10 cellular contexts compared by ENCODE assay signal in the genomic region with DNA sequence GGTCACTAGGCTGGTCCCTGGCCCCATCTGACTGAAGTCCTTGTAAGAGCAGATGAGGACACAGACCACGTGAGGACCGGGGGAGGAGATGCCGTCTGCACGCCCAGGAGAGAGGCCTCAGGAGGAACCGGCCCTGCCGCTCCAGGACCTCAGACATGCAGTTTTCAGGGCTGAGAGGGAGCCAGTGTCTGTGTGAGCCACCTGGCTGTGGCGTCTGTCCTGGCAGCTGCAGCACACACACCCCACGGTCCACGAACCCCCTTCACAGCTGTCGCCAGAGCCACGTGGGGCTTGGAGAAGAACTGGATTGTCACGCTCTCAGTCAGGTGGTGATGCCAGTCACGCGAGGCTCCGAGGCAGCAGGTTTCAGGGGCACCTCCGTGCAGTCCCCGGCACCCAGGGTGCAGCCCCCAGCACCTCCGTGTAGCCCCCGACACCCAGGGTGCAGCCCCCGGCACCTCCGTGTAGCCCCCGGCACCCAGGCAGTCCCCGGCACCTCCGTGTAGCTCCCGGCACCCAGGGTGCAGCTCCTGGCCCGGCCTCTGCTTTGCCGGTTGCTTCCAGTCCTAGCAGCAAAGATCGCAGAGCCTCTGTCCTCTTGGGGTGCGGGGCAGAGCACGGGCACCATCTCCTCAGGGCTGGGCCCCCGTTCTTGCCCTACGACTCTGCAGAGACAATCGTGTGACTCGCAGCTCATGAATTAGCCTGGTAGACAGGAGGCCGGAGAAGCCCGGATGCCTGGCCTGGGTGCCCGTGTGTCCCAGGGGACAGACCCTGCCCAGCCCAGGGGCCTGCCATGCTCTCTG. TPM values are rescaled to one million over a fixed set of nuclear protein-coding genes. Genes with fewer than 3 reads are reported as not detected.
A peak's percentile ranks its signal among the peaks of the same experiment; 100 is the strongest.
DNase-seq lines count a peak whose midpoint lies in the region; ATAC-seq, FAIRE-seq and TF ChIP-seq lines count a peak whose summit lies in the region.
"Had no signal": no experiment of that assay in that cellular context is flagged by ENCODE, and none has a peak within 500 bp of the region (broad histone marks: within the 10 kb centered on the region; RNA-seq: fewer than 3 reads in every experiment).

No MANE protein-coding gene starts in this region.

- DNase-seq in cardiac muscle cell (ENCODE audit: low read depth in 1 of 2, low spot score in 1 of 2) (peak; percentile 41 to 58), cardiac septum (ENCODE audit: low spot score) (no peak), RCC 7860 (ENCODE audit: low spot score) (peak; percentile 26), left ventricle myocardium superior (peak; percentile 46)
- DNase-seq in activated CD4-positive, alpha-beta T cell treated with anti-CD3 and anti-CD28 coated beads for 4 hours, result no peak
- DNase-seq in stimulated activated CD4-positive, alpha-beta T cell treated with anti-CD3 and anti-CD28 coated beads, Interleukin-2, amount 100 ng/mL, for 24 hours, result no peak
- DNase-seq: activated naive CD8-positive, alpha-beta T cell treated with anti-CD3 and anti-CD28 coated beads, Interleukin-2, amount 10 ng/mL, durations not matched to agents 7 days and 5 days had no signal

- TF ChIP-seq CTCF in cardiac muscle cell (IDR thresholded peaks at IDR 0.05; ENCODE audit: low read depth, low read length), result no peak

- H3K4me1 ChIP-seq in cardiac muscle cell (ENCODE audit: low read depth), result no peaks in the 10 kb centered on the region
- H3K4me1 ChIP-seq: HAP-1 had no signal

- H3K27me3 ChIP-seq in cardiac muscle cell, result no peaks in the 10 kb centered on the region

- no peak overlapping the region for H3K27ac ChIP-seq in cardiac muscle cell

- FAIRE-seq in RCC 7860 (lab: Jason Lieb, UNC), result no peak

- no peaks in the 10 kb centered on the region for H3K36me3 ChIP-seq in cardiac muscle cell
- H3K36me3 ChIP-seq: HAP-1 had no signal

- no peak overlapping the region for H3K4me3 ChIP-seq in cardiac muscle cell
- H3K4me3 ChIP-seq: HAP-1 had no signal

- ATAC-seq in left ventricle myocardium superior (peak; percentile 71), HG03139 (IDR thresholded peaks at IDR 0.05; ENCODE audit: unreplicated experiment) (no peak), HG02840 (IDR thresholded peaks at IDR 0.05; ENCODE audit: low FRiP score, unreplicated experiment) (no peak)

- intact Hi-C loops in cardiac septum (cut with DNase I), result no loop called here
- intact Hi-C loops in left ventricle myocardium superior (cut with micrococcal nuclease), result no loop called here

- no peaks in the 10 kb centered on the region for H3K9me3 ChIP-seq in cardiac muscle cell (ENCODE audit: low read depth)
- H3K9me3 ChIP-seq: HAP-1 had no signal

RNA-seq across cellular contexts. Expression of a gene that starts 19.0 kb away (rescaled TPM):
- total RNA-seq in cardiac muscle cell (63.0 and 89.8 TPM in 2 replicates), cardiac septum (66.0 TPM), left ventricle myocardium superior (72.2 TPM)
- polyA plus RNA-seq in cardiac muscle cell, result 95.9 and 121 TPM in 2 replicates

RNA-seq across cellular contexts. Expression of a gene that starts 35.2 kb away (rescaled TPM):
- 47.8 and 79.4 TPM in 2 replicates for total RNA-seq in cardiac muscle cell
- polyA plus RNA-seq in cardiac muscle cell, result 78.7 and 86.4 TPM in 2 replicates
- total RNA-seq in cardiac septum, result 69.7 TPM
- total RNA-seq in left ventricle myocardium superior, result 70.0 TPM

RNA-seq across cellular contexts. Expression of a gene that starts 36.6 kb away (rescaled TPM):
- total RNA-seq in cardiac muscle cell (204 and 218 TPM in 2 replicates), cardiac septum (194 TPM), left ventricle myocardium superior (143 TPM)
- polyA plus RNA-seq in cardiac muscle cell, result 240 and 253 TPM in 2 replicates

Comparison
In these comparisons a context has a peak if more than half of its experiments do, and no peak if none do; other contexts are left out.
1. DNase-seq: peak in cardiac muscle cell (2 of 2), RCC 7860 (single experiment) and left ventricle myocardium superior (single experiment); none in cardiac septum (single experiment), activated CD4-positive, alpha-beta T cell treated with anti-CD3 and anti-CD28 coated beads for 4 hours (0 of 2) and stimulated activated CD4-positive, alpha-beta T cell treated with anti-CD3 and anti-CD28 coated beads, Interleukin-2, amount 100 ng/mL, for 24 hours (0 of 2).